Comparison of ENCODE assay signal across 1 cellular context in genomic region chrX:48697182-48697727, GRCh38.
TF ChIP-seq lines count a peak whose summit lies in the region.

No MANE protein-coding gene starts in this region.

TF ChIP-seq in HEK293, 187 proteins besides CTCF, POLR2A, EP300 and RAD21 (continued from another document and continues in another):
- no peak for TF ChIP-seq ATF2 (tag by site-specific recombination; IDR thresholded peaks at IDR 0.05; ENCODE audit: low read depth)
- 0 out of 2 replicates have a peak, but pooled peaks have one; percentile 22 for TF ChIP-seq ZBTB11 (tag by site-specific recombination; conservative IDR thresholded peaks at IDR 0.05; ENCODE audit: low read depth)
- TF ChIP-seq KLF8 (tag by site-specific recombination; IDR thresholded peaks at IDR 0.05): no peak
- TF ChIP-seq ZNF791 (tag by site-specific recombination; IDR thresholded peaks at IDR 0.05): no peak
- 0 out of 2 replicates have a peak, but pooled peaks have one; percentile 3 for TF ChIP-seq ZSCAN30 (tag by site-specific recombination; IDR thresholded peaks at IDR 0.05)
- TF ChIP-seq ZNF621 (tag by site-specific recombination; IDR thresholded peaks at IDR 0.05): no peak
- TF ChIP-seq TCF7L2 (IDR thresholded peaks at IDR 0.05; ENCODE audit: borderline replicate concordance, low read depth, low read length): no peak
- no peak for TF ChIP-seq ZNF768 (tag by site-specific recombination; IDR thresholded peaks at IDR 0.05)
- no peak for TF ChIP-seq ZNF266 (tag by site-specific recombination; IDR thresholded peaks at IDR 0.05; ENCODE audit: low read depth)
- no peak for TF ChIP-seq ZNF114 (tag by site-specific recombination; IDR thresholded peaks at IDR 0.05)
- TF ChIP-seq ZNF677 (tag by site-specific recombination; IDR thresholded peaks at IDR 0.05): no peak
- TF ChIP-seq ZNF398 (tag by site-specific recombination; IDR thresholded peaks at IDR 0.05): peak; percentile 67
- TF ChIP-seq ZNF610 (tag by site-specific recombination; IDR thresholded peaks at IDR 0.05; ENCODE audit: borderline replicate concordance): no peak
- TF ChIP-seq OVOL3 (tag by site-specific recombination; IDR thresholded peaks at IDR 0.05): no peak
- no peak for TF ChIP-seq TRIM28 (IDR thresholded peaks at IDR 0.05; ENCODE audit: borderline replicate concordance, low read length)
- TF ChIP-seq ZSCAN4 (tag by site-specific recombination; IDR thresholded peaks at IDR 0.05): no peak
- TF ChIP-seq ZNF548 (tag by site-specific recombination; IDR thresholded peaks at IDR 0.05): no peak
- no peak for TF ChIP-seq ZNF362 (tag by site-specific recombination; IDR thresholded peaks at IDR 0.05)
- TF ChIP-seq ZNF707 (tag by site-specific recombination; IDR thresholded peaks at IDR 0.05): no peak
- TF ChIP-seq ZNF18 (tag by site-specific recombination; IDR thresholded peaks at IDR 0.05): no peak
- TF ChIP-seq ZBTB44 (tag by site-specific recombination; IDR thresholded peaks at IDR 0.05): no peak
- TF ChIP-seq HOXC10 (CRISPR knock-in tag; IDR thresholded peaks at IDR 0.05): no peak
- peak; percentile 42; the same call in 1 of the 2 replicates for TF ChIP-seq PATZ1 (tag by site-specific recombination; IDR thresholded peaks at IDR 0.05)
- no peak for TF ChIP-seq ZNF148 (tag by site-specific recombination; IDR thresholded peaks at IDR 0.05; ENCODE audit: borderline replicate concordance)
- no peak for TF ChIP-seq ZNF747 (tag by site-specific recombination; IDR thresholded peaks at IDR 0.05)
- peak; percentile 78 for TF ChIP-seq ZBTB10 (tag by site-specific recombination; IDR thresholded peaks at IDR 0.05)
- peak; percentile 44 for TF ChIP-seq ZNF629 (tag by site-specific recombination; IDR thresholded peaks at IDR 0.05)
- no peak for TF ChIP-seq ZNF580 (tag by site-specific recombination; IDR thresholded peaks at IDR 0.05)
- TF ChIP-seq ZNF514 (tag by site-specific recombination; IDR thresholded peaks at IDR 0.05): no peak
- TF ChIP-seq SETDB1 (IDR thresholded peaks at IDR 0.05; ENCODE audit: insufficient read length, low read length): no peak
- no peak for TF ChIP-seq ZNF549 (tag by site-specific recombination; IDR thresholded peaks at IDR 0.05)
- TF ChIP-seq GLI2 (tag by site-specific recombination; IDR thresholded peaks at IDR 0.05; ENCODE audit: borderline replicate concordance, low read depth): no peak
- no peak for TF ChIP-seq ZNF24 (tag by site-specific recombination; IDR thresholded peaks at IDR 0.05)
- no peak for TF ChIP-seq ZNF585B (tag by site-specific recombination; IDR thresholded peaks at IDR 0.05)
- no peak for TF ChIP-seq BCL11A (tag by site-specific recombination; IDR thresholded peaks at IDR 0.05; ENCODE audit: low read depth)
- TF ChIP-seq ZBTB8A (tag by site-specific recombination; IDR thresholded peaks at IDR 0.05): 0 out of 2 replicates have a peak, but pooled peaks have one; percentile 17
- TF ChIP-seq ZNF521 (tag by site-specific recombination; IDR thresholded peaks at IDR 0.05): no peak
- peak; percentile 48 for TF ChIP-seq ZFHX2 (tag by site-specific recombination; conservative IDR thresholded peaks at IDR 0.05)
- no peak for TF ChIP-seq ZNF248 (tag by site-specific recombination; IDR thresholded peaks at IDR 0.05)
